In genomic region chr1:241635556-241636179, GRCh38 we compare ENCODE assay signal across 34 cellular contexts. TPM values are rescaled to one million over a fixed set of nuclear protein-coding genes. Genes with fewer than 3 reads are reported as not detected.
A peak's percentile ranks its signal among the peaks of the same experiment; 100 is the strongest.
DNase-seq lines count a peak whose midpoint lies in the region; ATAC-seq, FAIRE-seq and TF ChIP-seq lines count a peak whose summit lies in the region.
"Had no signal": no experiment of that assay in that cellular context is flagged by ENCODE, and none has a peak within 500 bp of the region (broad histone marks: within the 10 kb centered on the region; RNA-seq: fewer than 3 reads in every experiment).

No MANE protein-coding gene starts in this region.

- H3K36me3 ChIP-seq in BLaER1 treated with 17β-estradiol and CSF1 and Interleukin-3, amounts not matched to agents 10 nM and 100 nM, result peaks cover 0 to 60% (median 45%) of the 10 kb centered on the region in 11 experiments; a peak in 19 of 22 replicates
- peaks cover 0 to 5% (median 0%) of the 10 kb centered on the region in 4 donors for H3K36me3 ChIP-seq in transverse colon

- H3K4me3 ChIP-seq in BLaER1 treated with 17β-estradiol and CSF1 and Interleukin-3, amounts not matched to agents 10 nM and 100 nM, result peak overlapping the region in 3 of 10 experiments; percentile 1 to 25 (median 24); a peak in 4 of 20 replicates
- 0 out of 2 replicates have a peak overlapping the region, but pooled peaks have one; percentile 1 for H3K4me3 ChIP-seq in Jurkat, Clone E6-1 (ENCODE audit: low read length)
- H3K4me3 ChIP-seq in transverse colon, result no peak overlapping the region
- H3K4me3 ChIP-seq: skin epidermis, testis, vagina had no signal

- H3K9me3 Mint-ChIP-seq in activated B cell treated with CpG ODN at 0.5 μM for 24 hours, result no peaks in the 10 kb centered on the region
- H3K9me3 Mint-ChIP-seq: activated T-cell treated with anti-CD3 and anti-CD28 coated beads, Interleukin-2, amount 50 U/mL, for 24 hours; CD14-positive monocyte; effector memory CD8-positive, alpha-beta T cell; T-cell had no signal

- TF ChIP-seq CTCF in activated B cell treated with CpG ODN at 0.5 μM for 24 hours (IDR thresholded peaks at IDR 0.05), result no peak
- no peak for TF ChIP-seq CTCF in transverse colon (IDR thresholded peaks at IDR 0.05)

- intact Hi-C loops in activated B cell treated with CpG ODN at 0.5 μM for 24 hours (cut with micrococcal nuclease), result loop anchor here (5.0 kb wide), 2 partner anchors 33 to 1622 kb away; partner anchors contain the start of genes CEP170 and SDCCAG8
- intact Hi-C loops in transverse colon (cut with DNase I; ENCODE audit: low total_unique reads), result no loop called here

- peaks cover 0 to 24% (median 12%) of the 10 kb centered on the region in 11 experiments; a peak in 11 of 22 replicates for H4K20me1 ChIP-seq in BLaER1 treated with 17β-estradiol and CSF1 and Interleukin-3, amounts not matched to agents 10 nM and 100 nM

- peak overlapping the region in 7 of 11 experiments; percentile 6 to 63 (median 35); a peak in 11 of 22 replicates for H3K27ac ChIP-seq in BLaER1 treated with 17β-estradiol and CSF1 and Interleukin-3, amounts not matched to agents 10 nM and 100 nM
- no peak overlapping the region for H3K27ac ChIP-seq in transverse colon
- H3K27ac ChIP-seq: foreskin keratinocyte, HL-60, skin epidermis, testis, vagina had no signal

- DNase-seq in GM18507 (ENCODE audit: extremely low spot score, insufficient read length, low read depth), result no peak
- peak; percentile 79 for DNase-seq in Jurkat, Clone E6-1 (ENCODE audit: low read depth, low spot score)
- DNase-seq in activated B cell treated with CpG ODN at 0.5 μM for 24 hours, result no peak
- no peak for DNase-seq in NCI-H1436 treated with DMSO at 0.1 percent for 48 hours (lab: John Stamatoyannopoulos, UW)
- no peak for DNase-seq in transverse colon
- DNase-seq in activated CD8-positive, alpha-beta memory T cell treated with anti-CD3 and anti-CD28 coated beads, Interleukin-2, amount 50 U/mL, for 48 hours, result no peak
- no peak for DNase-seq in dedifferentiated amniotic fluid mesenchymal stem cell (ENCODE audit: extremely low spot score)
- DNase-seq: activated CD4-positive, alpha-beta T cell treated with anti-CD3 and anti-CD28 coated beads for 1 hour; activated gamma-delta T cell treated with Interleukin-2 at 50 U/mL for 16 hours; activated T-cell treated with anti-CD3 and anti-CD28 coated beads, Interleukin-2, amount 50 U/mL, for 24 hours; effector memory CD8-positive, alpha-beta T cell; EL; foreskin keratinocyte; H7; mesendoderm; NCI-H1417 treated with DMSO at 0.1 percent for 48 hours; NCI-H2107; NCI-H446; occipital lobe; SIG-M5; stimulated activated CD4-positive, alpha-beta T cell treated with anti-CD3 and anti-CD28 coated beads, Interleukin-1b, Interleukin-23, amount 100 ng/mL, for 48 hours; T-cell; testis had no signal

- CTCF ChIA-PET in activated B cell treated with CpG ODN at 0.5 μM for 24 hours (lab: Charles Lee), result interaction anchor here (1.4 kb wide), 1 partner anchor 25 kb away, joined by 7 read pairs; no protein-coding TSS in a partner anchor

- TF ChIP-seq EP300 in transverse colon (IDR thresholded peaks at IDR 0.05; ENCODE audit: low read depth), result no peak

- peak overlapping the region; percentile 75 to 98 (median 89) for H3K4me2 ChIP-seq in BLaER1 treated with 17β-estradiol and CSF1 and Interleukin-3, amounts not matched to agents 10 nM and 100 nM

- peaks cover 70% of the 10 kb centered on the region for H3K4me1 Mint-ChIP-seq in activated B cell treated with CpG ODN at 0.5 μM for 24 hours

- WGBS in transverse colon (ENCODE audit: low coverage in 1 of 2), 2 donors, result 68 to 100% methylated on average over 1 to 4 of the region's 4 CpGs

- H3K36me3 Mint-ChIP-seq in activated B cell treated with CpG ODN at 0.5 μM for 24 hours (ENCODE audit: low read depth), result peaks cover 46% of the 10 kb centered on the region

- H3K9me3 ChIP-seq in BLaER1 treated with 17β-estradiol and CSF1 and Interleukin-3, amounts not matched to agents 10 nM and 100 nM (replicated peaks in 1 of 11), result peaks cover 0 to 11% (median 4%) of the 10 kb centered on the region in 11 experiments; a peak in 9 of 22 replicates
- H3K9me3 ChIP-seq in transverse colon, result no peaks in the 10 kb centered on the region
- H3K9me3 ChIP-seq: testis, vagina had no signal

- TF ChIP-seq POLR2A in transverse colon (IDR thresholded peaks at IDR 0.05), result no peak

- H3K4me1 ChIP-seq in BLaER1 treated with 17β-estradiol and CSF1 and Interleukin-3, amounts not matched to agents 10 nM and 100 nM, result peaks cover 55 to 82% (median 68%) of the 10 kb centered on the region in 10 experiments
- H3K4me1 ChIP-seq in transverse colon, result peaks cover 0 to 25% (median 16%) of the 10 kb centered on the region in 4 donors

- no peak for ATAC-seq in activated B cell treated with CpG ODN at 0.5 μM for 24 hours (ENCODE audit: low read depth)
- ATAC-seq: effector memory CD8-positive, alpha-beta T cell; esophagus mucosa; foreskin keratinocyte; T-cell had no signal

- H3K27ac Mint-ChIP-seq in activated B cell treated with CpG ODN at 0.5 μM for 24 hours, result peak overlapping the region; percentile 83
- H3K27ac Mint-ChIP-seq: activated T-cell treated with anti-CD3 and anti-CD28 coated beads, Interleukin-2, amount 50 U/mL, for 24 hours; CD14-positive monocyte; effector memory CD8-positive, alpha-beta T cell; T-cell had no signal

- in situ Hi-C loops in transverse colon (cut with MboI; ENCODE audit: low pct_ligation_motif_present in 1 of 4, low pct_unique_long_range_greater_than_20kb in 1 of 4, low sequenced_read_pairs in 3 of 4), result loop anchor here in 2 of 4 donors (10.0 to 25.0 kb wide), 2 partner anchors 98 to 101 kb away; partner anchors contain the start of gene KMO (in 2 of the 2)

- no peak overlapping the region for H3K9ac ChIP-seq in BLaER1 treated with 17β-estradiol and CSF1 and Interleukin-3, amounts not matched to agents 10 nM and 100 nM

- POLR2A ChIA-PET in activated B cell treated with CpG ODN at 0.5 μM for 24 hours (lab: Charles Lee), result interaction anchor here (1.2 to 1.6 kb wide), 2 partner anchors 25 to 116 kb away, joined by 3 read pairs; partner anchors contain the start of gene FH

- H3K27me3 Mint-ChIP-seq in activated B cell treated with CpG ODN at 0.5 μM for 24 hours, result no peaks in the 10 kb centered on the region
- H3K27me3 Mint-ChIP-seq: activated T-cell treated with anti-CD3 and anti-CD28 coated beads, Interleukin-2, amount 50 U/mL, for 24 hours; effector memory CD8-positive, alpha-beta T cell; T-cell had no signal

- H3K27me3 ChIP-seq in BLaER1 treated with 17β-estradiol and CSF1 and Interleukin-3, amounts not matched to agents 10 nM and 100 nM, result no peaks in the 10 kb centered on the region
- no peaks in the 10 kb centered on the region for H3K27me3 ChIP-seq in transverse colon
- H3K27me3 ChIP-seq: foreskin keratinocyte, testis, vagina had no signal

- H3K4me3 Mint-ChIP-seq in activated B cell treated with CpG ODN at 0.5 μM for 24 hours, result peak overlapping the region; percentile 65
- H3K4me3 Mint-ChIP-seq: CD14-positive monocyte; effector memory CD8-positive, alpha-beta T cell; T-cell had no signal

- peak; percentile 64 for FAIRE-seq in GM18507 (lab: Jason Lieb, UNC)
- FAIRE-seq: colon, D721Med, TTC549 had no signal

RNA-seq across cellular contexts. Expression of gene CHML, which starts 4.5 kb away (rescaled TPM):
- polyA plus RNA-seq in Jurkat, Clone E6-1 (2012; ENCODE audit: insufficient read depth, insufficient read length), result 12.9 TPM
- total RNA-seq in activated B cell treated with CpG ODN at 0.5 μM for 24 hours, result 28.3 and 35.2 TPM in 2 replicates
- total RNA-seq in transverse colon, result 10 to 100 TPM in 3 of 4 donors, 1 to 10 TPM in 1; 1.6 to 14.6 (median 12.9) TPM

RNA-seq across cellular contexts. Expression of gene OPN3, which starts 4.5 kb away (rescaled TPM):
- polyA plus RNA-seq in Jurkat, Clone E6-1 (2012; ENCODE audit: insufficient read depth, insufficient read length), result 20.7 TPM
- total RNA-seq in activated B cell treated with CpG ODN at 0.5 μM for 24 hours (31.5 and 32.1 TPM in 2 replicates), transverse colon (100 to 1,000 TPM in 1 of 4 donors, 10 to 100 TPM in 3; 23.5 to 107 (median 49.3) TPM)

RNA-seq across cellular contexts. Expression of gene WDR64, which starts 16.4 kb away (rescaled TPM):
- polyA plus RNA-seq in Jurkat, Clone E6-1 (2012; ENCODE audit: insufficient read depth, insufficient read length), result not detected
- 0.34 and 0.58 TPM in 2 replicates for total RNA-seq in activated B cell treated with CpG ODN at 0.5 μM for 24 hours
- not detected for total RNA-seq in transverse colon
- total RNA-seq: esophagus mucosa, foreskin keratinocyte, H7, myocyte, occipital lobe, vagina had no signal
- polyA plus RNA-seq: AG04450, CD14-positive monocyte, foreskin keratinocyte had no signal

Comparison
In these comparisons a context has a peak if more than half of its experiments do, and no peak if none do; other contexts are left out.
1. H3K27ac ChIP-seq: peak in BLaER1 treated with 17β-estradiol and CSF1 and Interleukin-3, amounts not matched to agents 10 nM and 100 nM (7 of 11); none in transverse colon (0 of 4).